8 cellular contexts compared by ENCODE assay signal in genomic region chr14:90399541-90400444, GRCh38. TPM values are rescaled to one million over a fixed set of nuclear protein-coding genes. Genes with fewer than 3 reads are reported as not detected.
DNase-seq lines count a peak whose midpoint lies in the region; ATAC-seq and TF ChIP-seq lines count a peak whose summit lies in the region.

No MANE protein-coding gene starts in this region.

- peak; percentile 66 for ATAC-seq in foreskin keratinocyte

- peaks cover 3% of the 10 kb centered on the region; the same call in 1 of the 2 replicates for H3K36me3 ChIP-seq in MM.1S (replicated peaks; ENCODE audit: insufficient read depth, low read length)
- peaks cover 29 to 49% (median 42%) of the 10 kb centered on the region in 5 donors for H3K36me3 ChIP-seq in subcutaneous abdominal adipose tissue (ENCODE audit: control insufficient read depth in 5 of 5, insufficient read depth in 5 of 5, low read length in 5 of 5)

- H2BK20ac ChIP-seq in H9 (ENCODE audit: low read depth, low read length, poor library complexity, severe bottlenecking): no peak overlapping the region

- no peak overlapping the region for H3K56ac ChIP-seq in H9 (ENCODE audit: insufficient read length, low read depth, low read length)

- H3K23me2 ChIP-seq in H9 (ENCODE audit: insufficient read length, low read depth, low read length, poor library complexity, severe bottlenecking): peaks cover 7% of the 10 kb centered on the region

- H2BK15ac ChIP-seq in H9 (ENCODE audit: low read depth, low read length): no peak overlapping the region

- in situ Hi-C loops in G401 (cut with HindIII; ENCODE audit: low sequenced_read_pairs): no loop called here

- H3K18ac ChIP-seq in H9 (ENCODE audit: insufficient read length, low read depth, low read length): no peak overlapping the region

- no peak overlapping the region for H2BK120ac ChIP-seq in H9 (ENCODE audit: low read depth, low read length, poor library complexity, severe bottlenecking)

- H2BK12ac ChIP-seq in H9 (ENCODE audit: insufficient read length, low read depth, low read length): no peak overlapping the region

- H4K5ac ChIP-seq in H9 (ENCODE audit: insufficient read length, low read depth, low read length): no peak overlapping the region

- no peak overlapping the region; a peak in 1 of 7 replicates for H3K27ac Mint-ChIP-seq in H9

- 0 out of 2 replicates have a peak, but pooled peaks cover 7% of the 10 kb centered on the region for H3F3A ChIP-seq in MM.1S (ENCODE audit: insufficient read depth, low read length)

- H3T11ph ChIP-seq in H9 (ENCODE audit: low read length): no peak overlapping the region

- H3K4me3 ChIP-seq in MM.1S (ENCODE audit: low read length) (no peak overlapping the region), subcutaneous abdominal adipose tissue (ENCODE audit: low read depth in 1 of 5, low read length in 5 of 5) (peak overlapping the region; percentile 47 to 99 (median 90))

- H3K79me1 ChIP-seq in H9 (ENCODE audit: insufficient read depth, low read depth, low read length, poor library complexity, severe bottlenecking): no peaks in the 10 kb centered on the region

- H3K36me3 Mint-ChIP-seq in H9 (ENCODE audit: insufficient read depth in 1 of 3, low read depth in 3 of 3): peaks cover 44 to 54% (median 50%) of the 10 kb centered on the region in 3 experiments; a peak in 6 of 7 replicates

- no CpG with 5 or more reads among the region's 14 CpGs for WGBS in H9 (ENCODE audit: extremely low coverage, insufficient read length, low lambda C conversion rate)

- no peak overlapping the region for H4K91ac ChIP-seq in H9 (ENCODE audit: insufficient read length, low read depth, low read length)

- no peak overlapping the region for H4K8ac ChIP-seq in H9 (replicated peaks; ENCODE audit: insufficient read length, low read depth, low read length)

- H3K9ac ChIP-seq in H9 (ENCODE audit: extremely low read depth, insufficient read length, low read length) (no peak overlapping the region), MM.1S (ENCODE audit: low read length) (no peak overlapping the region; the same call in 1 of the 2 replicates), subcutaneous abdominal adipose tissue (ENCODE audit: low read length in 5 of 5) (peak overlapping the region; percentile 9 to 71 (median 63))

- no peak overlapping the region for H3K27ac ChIP-seq in H9 (ENCODE audit: insufficient read length, low read depth, low read length)
- H3K27ac ChIP-seq in MM.1S (ENCODE audit: low read length): no peak overlapping the region
- no peak overlapping the region for H3K27ac ChIP-seq in foreskin keratinocyte
- H3K27ac ChIP-seq in subcutaneous abdominal adipose tissue (ENCODE audit: low read depth, low read length): peak overlapping the region; percentile 80

- H4K20me1 ChIP-seq in H9 (ENCODE audit: control insufficient read depth, insufficient read depth, insufficient read length): no peaks in the 10 kb centered on the region
- no peaks in the 10 kb centered on the region; the same call in 1 of the 2 replicates for H4K20me1 ChIP-seq in MM.1S (ENCODE audit: insufficient read depth, low read length)

- H3K4me1 ChIP-seq in H9 (ENCODE audit: insufficient read depth, low read length) (no peaks in the 10 kb centered on the region), MM.1S (ENCODE audit: low read length) (no peaks in the 10 kb centered on the region), foreskin keratinocyte (peaks cover 20% of the 10 kb centered on the region), subcutaneous abdominal adipose tissue (ENCODE audit: control insufficient read depth in 5 of 5, insufficient read depth in 5 of 5, low read length in 5 of 5) (peaks cover 6 to 52% (median 47%) of the 10 kb centered on the region in 5 donors)

- peaks cover 7% of the 10 kb centered on the region for H3K27me3 Mint-ChIP-seq in H9 (ENCODE audit: low read depth)

- peak overlapping the region; percentile 93 to 97 for H3K4me3 Mint-ChIP-seq in H9

- H3K4ac ChIP-seq in H9 (ENCODE audit: low read depth, low read length): no peak overlapping the region

- no peak overlapping the region for H3K14ac ChIP-seq in H9 (ENCODE audit: insufficient read depth, low read length)

- H2AFZ ChIP-seq in H9 (ENCODE audit: low read length) (no peak overlapping the region), MM.1S (ENCODE audit: low read length) (no peak overlapping the region)

- H3K27me3 ChIP-seq in H9 (ENCODE audit: insufficient read depth, low read length) (no peaks in the 10 kb centered on the region), MM.1S (replicated peaks; ENCODE audit: insufficient read depth, low read length) (no peaks in the 10 kb centered on the region), foreskin keratinocyte (no peaks in the 10 kb centered on the region), subcutaneous abdominal adipose tissue (ENCODE audit: control insufficient read depth in 5 of 5, insufficient read depth in 4 of 5, low read length in 5 of 5) (no peaks in the 10 kb centered on the region)

- peaks cover 0 to 3% of the 10 kb centered on the region in 2 experiments; a peak in 1 of 5 replicates for H3K9me3 Mint-ChIP-seq in H9

- H3K79me2 ChIP-seq in H9 (ENCODE audit: insufficient read depth, low read length) (peaks cover 3% of the 10 kb centered on the region; the same call in 1 of the 2 replicates), MM.1S (ENCODE audit: low read length) (peaks cover 26% of the 10 kb centered on the region)

- no peaks in the 10 kb centered on the region for H3K9me3 ChIP-seq in H9 (ENCODE audit: control insufficient read depth, low read depth, low read length)
- H3K9me3 ChIP-seq in MM.1S (replicated peaks; ENCODE audit: insufficient read depth, low read length): no peaks in the 10 kb centered on the region
- no peaks in the 10 kb centered on the region for H3K9me3 ChIP-seq in subcutaneous abdominal adipose tissue (ENCODE audit: control insufficient read depth in 5 of 5, low read length in 5 of 5)

- no peak overlapping the region for H3K23ac ChIP-seq in H9 (ENCODE audit: insufficient read length, low read depth, low read length)

- H2BK5ac ChIP-seq in H9 (ENCODE audit: insufficient read length, low read length): no peak overlapping the region

- no peaks in the 10 kb centered on the region for H3K9me2 ChIP-seq in MM.1S (replicated peaks; ENCODE audit: insufficient read depth, low read length)

- DNase-seq in G401 (ENCODE audit: low spot score): peak; percentile 97
- DNase-seq in H9: peak; percentile 90
- peak; percentile 79 for DNase-seq in MM.1S
- peak; percentile 95 for DNase-seq in SIG-M5 treated with dmso at 0.1 percent for 504 hours (lab: John Stamatoyannopoulos, UW; ENCODE audit: unreplicated experiment)
- peak; percentile 82 for DNase-seq in activated gamma-delta T cell treated with Interleukin-2 at 50 U/mL for 16 hours
- peak in 1 of 2 donors; percentile 65 for DNase-seq in foreskin keratinocyte
- peak; percentile 67 for DNase-seq in non-pigmented ciliary epithelial cell (ENCODE audit: low read depth)

- TF ChIP-seq CTCF in H9 (conservative IDR thresholded peaks at IDR 0.05) (peak; percentile 100), MM.1S (IDR thresholded peaks at IDR 0.05; ENCODE audit: low read length) (peak; percentile 94), foreskin keratinocyte (conservative IDR thresholded peaks at IDR 0.05) (peak; percentile 100)

- H3K4me2 ChIP-seq in H9 (ENCODE audit: insufficient read depth, insufficient read length, low read length) (no peak overlapping the region), MM.1S (ENCODE audit: low read depth, low read length) (peak overlapping the region; percentile 77)

- H3K4me1 Mint-ChIP-seq in H9: peaks cover 13 to 25% of the 10 kb centered on the region in 2 experiments

- H2AK5ac ChIP-seq in H9 (ENCODE audit: insufficient read length, low read length): no peak overlapping the region

RNA-seq across cellular contexts. Expression of gene CALM1, which starts 3.0 kb away (rescaled TPM):
- 159 and 239 TPM in 2 replicates for total RNA-seq in G401 (2014; rRNA removed; shearing (Covaris generic))
- total RNA-seq in H9 (2021) (354 TPM in 2 replicates), foreskin keratinocyte (489 and 498 TPM in 2 replicates)
- polyA plus RNA-seq in foreskin keratinocyte: 416 and 452 TPM in 2 replicates

Comparison
In these comparisons a context has a peak if more than half of its experiments do, and no peak if none do; other contexts are left out.
1. H3K9ac ChIP-seq: peak in subcutaneous abdominal adipose tissue (5 of 5); none in H9 (single experiment) and MM.1S (single experiment).
2. Peak in every context shown above with its lines, with median percentiles within 50 percentile points of each other: CTCF ChIP-seq.